1 cellular context compared by ENCODE assay signal in genomic region chr7:128357366-128357662, GRCh38.
TF ChIP-seq lines count a peak whose summit lies in the region.

No MANE protein-coding gene starts in this region.

TF ChIP-seq in SK-N-SH, 30 proteins besides CTCF, POLR2A, EP300 and RAD21 (continued from another document):
- no peak for TF ChIP-seq USF1 (IDR thresholded peaks at IDR 0.05; ENCODE audit: borderline replicate concordance, low read depth)
- TF ChIP-seq TEAD4 (IDR thresholded peaks at IDR 0.05; ENCODE audit: borderline replicate concordance, insufficient read depth), result no peak
- no peak for TF ChIP-seq JUND (IDR thresholded peaks at IDR 0.05)
- TF ChIP-seq TAF1 (IDR thresholded peaks at IDR 0.05; ENCODE audit: borderline replicate concordance, low read depth, low read length), result no peak
- TF ChIP-seq USF2 (IDR thresholded peaks at IDR 0.05; ENCODE audit: borderline replicate concordance, low read depth, low read length), result no peak
- TF ChIP-seq RXRA (IDR thresholded peaks at IDR 0.05; ENCODE audit: borderline replicate concordance, low read depth), result no peak
- no peak; the same call in 1 of the 2 replicates for TF ChIP-seq RFX5 (IDR thresholded peaks at IDR 0.05; ENCODE audit: low read length)
- TF ChIP-seq FOXM1 (IDR thresholded peaks at IDR 0.05; ENCODE audit: low read depth), result no peak
- TF ChIP-seq PBX3 (IDR thresholded peaks at IDR 0.05), result peak; percentile 60
- TF ChIP-seq YY1 (IDR thresholded peaks at IDR 0.05; ENCODE audit: low read depth), result no peak
- no peak for TF ChIP-seq MEF2A (IDR thresholded peaks at IDR 0.05; ENCODE audit: borderline replicate concordance, low read depth)
- TF ChIP-seq SMC3 (IDR thresholded peaks at IDR 0.05; ENCODE audit: low read depth, low read length), result peak; percentile 32; the same call in 1 of the 2 replicates
- TF ChIP-seq TCF12 (IDR thresholded peaks at IDR 0.05), result peak; percentile 83
- TF ChIP-seq CHD2 (IDR thresholded peaks at IDR 0.05; ENCODE audit: low read length, partially characterized antibody), result peak; percentile 98
- peak; percentile 97 for TF ChIP-seq RCOR1 (IDR thresholded peaks at IDR 0.05; ENCODE audit: low read length)
- TF ChIP-seq REST (IDR thresholded peaks at IDR 0.05; ENCODE audit: low read depth, low read length), result no peak
- TF ChIP-seq IRF3 (IDR thresholded peaks at IDR 0.05; ENCODE audit: low read depth, low read length), result no peak
- no peak for TF ChIP-seq NFIC (IDR thresholded peaks at IDR 0.05; ENCODE audit: borderline replicate concordance)
- peak; percentile 62 for TF ChIP-seq MXI1 (IDR thresholded peaks at IDR 0.05; ENCODE audit: low read depth, low read length)
- TF ChIP-seq ELF1 (IDR thresholded peaks at IDR 0.05), result no peak
- TF ChIP-seq GATA2 (CRISPR knock-in tag; IDR thresholded peaks at IDR 0.05), result peak; percentile 93
TF ChIP-seq in SK-N-SH: peak in this region for 10.
